ENCODE assay signal across 26 cellular contexts in genomic region chr20:2643708-2644107, GRCh38.
"Had no signal": no experiment of that assay in that cellular context is flagged by ENCODE, and none has a peak within 500 bp of the region (broad histone marks: within the 10 kb centered on the region; RNA-seq: fewer than 3 reads in every experiment).

No MANE protein-coding gene starts in this region.

- H3K27me3 ChIP-seq: ascending aorta, breast epithelium, dorsolateral prefrontal cortex, esophagus muscularis mucosa, foreskin keratinocyte, gastrocnemius medialis, heart right ventricle had no signal

- ATAC-seq: foreskin keratinocyte, gastrocnemius medialis, heart right ventricle, WTC11 had no signal

- H3K27me3 Mint-ChIP-seq: activated CD4-positive, alpha-beta memory T cell treated with anti-CD3 and anti-CD28 coated beads for 36 hours; activated CD4-positive, alpha-beta T cell treated with anti-CD3 and anti-CD28 coated beads, Interleukin-2, amount 10 ng/mL, durations not matched to agents 24 days and 14 days; activated naive CD8-positive, alpha-beta T cell; central memory CD8-positive, alpha-beta T cell had no signal

- H3K36me3 ChIP-seq: breast epithelium had no signal

- H3K27ac Mint-ChIP-seq: activated CD4-positive, alpha-beta memory T cell treated with anti-CD3 and anti-CD28 coated beads for 36 hours; activated CD4-positive, alpha-beta T cell treated with anti-CD3 and anti-CD28 coated beads, Interleukin-2, amount 10 ng/mL, durations not matched to agents 24 days and 14 days; activated naive CD4-positive, alpha-beta T cell treated with anti-CD3 and anti-CD28 coated beads for 36 hours; activated naive CD8-positive, alpha-beta T cell; activated T-helper 1 cell treated with anti-CD3 and anti-CD28 coated beads, Interleukin-12 subunit alpha, Interleukin-12 subunit beta, Interleukin-2, Interleukin-4 antibody, amounts not matched to agents 30 ng/mL and 10 ng/mL and 1 ng/mL, durations not matched to agents 14 hours and 24 hours and 36 hours; brain; dendritic cell treated with granulocyte-macrophage colony-stimulating factor and Interleukin-4, amounts not matched to agents 40 ng/mL and 50 ng/mL, for 4 days; endodermal cell; WTC11 had no signal

- H3K9me3 Mint-ChIP-seq: activated CD4-positive, alpha-beta T cell treated with anti-CD3 and anti-CD28 coated beads, Interleukin-2, amount 10 ng/mL, durations not matched to agents 24 days and 14 days; activated naive CD4-positive, alpha-beta T cell treated with anti-CD3 and anti-CD28 coated beads for 36 hours; activated T-helper 1 cell treated with anti-CD3 and anti-CD28 coated beads, Interleukin-12 subunit alpha, Interleukin-12 subunit beta, Interleukin-2, Interleukin-4 antibody, amounts not matched to agents 30 ng/mL and 10 ng/mL and 1 ng/mL, durations not matched to agents 14 hours and 24 hours and 36 hours; brain; central memory CD8-positive, alpha-beta T cell; dendritic cell treated with granulocyte-macrophage colony-stimulating factor and Interleukin-4, amounts not matched to agents 40 ng/mL and 50 ng/mL, for 4 days; endodermal cell; WTC11 had no signal

- H3K4me3 ChIP-seq: ascending aorta, breast epithelium, coronary artery, dorsolateral prefrontal cortex, esophagus muscularis mucosa, gastrocnemius medialis, heart right ventricle had no signal

- H3K4me1 Mint-ChIP-seq: brain; central memory CD8-positive, alpha-beta T cell; WTC11 had no signal

- DNase-seq: activated CD4-positive, alpha-beta memory T cell treated with anti-CD3 and anti-CD28 coated beads for 36 hours; activated CD4-positive, alpha-beta T cell treated with anti-CD3 and anti-CD28 coated beads for 1 hour; activated CD4-positive, alpha-beta T cell treated with anti-CD3 and anti-CD28 coated beads, Interleukin-2, amount 10 ng/mL, durations not matched to agents 24 days and 14 days; activated CD8-positive, alpha-beta memory T cell treated with anti-CD3 and anti-CD28 coated beads for 24 hours; activated gamma-delta T cell; activated naive CD4-positive, alpha-beta T cell treated with anti-CD3 and anti-CD28 coated beads for 36 hours; activated T-cell treated with anti-CD3 and anti-CD28 coated beads, Interleukin-2, amount 50 U/mL, for 48 hours; dorsolateral prefrontal cortex; effector memory CD4-positive, alpha-beta T cell; endodermal cell; erythroblast; foreskin keratinocyte; gastrocnemius medialis; heart right ventricle; T-helper 2 cell had no signal

- H3K4me3 Mint-ChIP-seq: activated CD4-positive, alpha-beta memory T cell treated with anti-CD3 and anti-CD28 coated beads for 36 hours; activated CD4-positive, alpha-beta T cell treated with anti-CD3 and anti-CD28 coated beads, Interleukin-2, amount 10 ng/mL, durations not matched to agents 24 days and 14 days; activated naive CD4-positive, alpha-beta T cell treated with anti-CD3 and anti-CD28 coated beads for 36 hours; activated naive CD8-positive, alpha-beta T cell; activated T-helper 1 cell treated with anti-CD3 and anti-CD28 coated beads, Interleukin-12 subunit alpha, Interleukin-12 subunit beta, Interleukin-2, Interleukin-4 antibody, amounts not matched to agents 30 ng/mL and 10 ng/mL and 1 ng/mL, durations not matched to agents 14 hours and 24 hours and 36 hours; brain; central memory CD8-positive, alpha-beta T cell; dendritic cell treated with granulocyte-macrophage colony-stimulating factor and Interleukin-4, amounts not matched to agents 40 ng/mL and 50 ng/mL, for 4 days; endodermal cell; WTC11 had no signal

- H3K27ac ChIP-seq: ascending aorta, breast epithelium, coronary artery, dorsolateral prefrontal cortex, esophagus muscularis mucosa, foreskin keratinocyte, gastrocnemius medialis, heart right ventricle, VCaP had no signal

- H3K9me3 ChIP-seq: ascending aorta, breast epithelium, esophagus muscularis mucosa, gastrocnemius medialis, heart right ventricle had no signal

- H3K4me1 ChIP-seq: ascending aorta, breast epithelium, foreskin keratinocyte, gastrocnemius medialis had no signal
